Comparison of ENCODE assay signal across 8 cellular contexts in genomic region chr17:31318298-31319190, GRCh38. TPM values are rescaled to one million over a fixed set of nuclear protein-coding genes. Genes with fewer than 3 reads are reported as not detected.
DNase-seq lines count a peak whose midpoint lies in the region; ATAC-seq, FAIRE-seq and TF ChIP-seq lines count a peak whose summit lies in the region.

No MANE protein-coding gene starts in this region.

- peaks cover 0 to 4% of the 10 kb centered on the region in 2 donors for H3K4me1 ChIP-seq in breast epithelium

- TF ChIP-seq CTCF in D721Med (IDR thresholded peaks at IDR 0.05; ENCODE audit: insufficient read depth, missing control alignments) = no peak
- no peak for TF ChIP-seq CTCF in breast epithelium (IDR thresholded peaks at IDR 0.05)

- H3K27ac Mint-ChIP-seq in stimulated activated naive CD8-positive, alpha-beta T cell treated with anti-CD3 and anti-CD28 coated beads, Interleukin-15, Interleukin-2, amounts not matched to agents 100 ng/mL and 50 ng/mL, for 24 hours = peak overlapping the region; percentile 93

- peaks cover 3% of the 10 kb centered on the region for H3K9me3 Mint-ChIP-seq in stimulated activated naive CD8-positive, alpha-beta T cell treated with anti-CD3 and anti-CD28 coated beads, Interleukin-15, Interleukin-2, amounts not matched to agents 100 ng/mL and 50 ng/mL, for 24 hours

- peaks cover 29% of the 10 kb centered on the region for H3K36me3 Mint-ChIP-seq in stimulated activated naive CD8-positive, alpha-beta T cell treated with anti-CD3 and anti-CD28 coated beads, Interleukin-15, Interleukin-2, amounts not matched to agents 100 ng/mL and 50 ng/mL, for 24 hours (ENCODE audit: low read depth)

- no peaks in the 10 kb centered on the region for H3K27me3 Mint-ChIP-seq in stimulated activated naive CD8-positive, alpha-beta T cell treated with anti-CD3 and anti-CD28 coated beads, Interleukin-15, Interleukin-2, amounts not matched to agents 100 ng/mL and 50 ng/mL, for 24 hours

- intact Hi-C loops in breast epithelium (cut with DNase I; ENCODE audit: low total_unique reads) = no loop called here

- peak overlapping the region; percentile 76 to 81 for H3K27ac ChIP-seq in breast epithelium

- FAIRE-seq in D721Med (lab: Jason Lieb, UNC) = peak; percentile 46

- no peaks in the 10 kb centered on the region for H3K9me3 ChIP-seq in breast epithelium

- ATAC-seq in HG03108 (IDR thresholded peaks at IDR 0.05; ENCODE audit: unreplicated experiment) (peak; percentile 24), HG02885 (IDR thresholded peaks at IDR 0.05; ENCODE audit: poor library complexity, unreplicated experiment) (no peak)

- H3K4me1 Mint-ChIP-seq in stimulated activated naive CD8-positive, alpha-beta T cell treated with anti-CD3 and anti-CD28 coated beads, Interleukin-15, Interleukin-2, amounts not matched to agents 100 ng/mL and 50 ng/mL, for 24 hours (ENCODE audit: low read depth) = peaks cover 58% of the 10 kb centered on the region

- H3K36me3 ChIP-seq in breast epithelium = no peaks in the 10 kb centered on the region

- H3K27me3 ChIP-seq in breast epithelium = no peaks in the 10 kb centered on the region

- peak overlapping the region; percentile 82 for H3K4me3 Mint-ChIP-seq in stimulated activated naive CD8-positive, alpha-beta T cell treated with anti-CD3 and anti-CD28 coated beads, Interleukin-15, Interleukin-2, amounts not matched to agents 100 ng/mL and 50 ng/mL, for 24 hours

- DNase-seq in D721Med (ENCODE audit: insufficient read length, low spot score) = no peak
- DNase-seq in T-helper 9 cell = peak; percentile 32
- DNase-seq in breast epithelium (ENCODE audit: low spot score in 2 of 2) = peak in 1 of 2 donors; percentile 60
- peak; percentile 94 for DNase-seq in medulla oblongata (ENCODE audit: extremely low spot score)
- DNase-seq in DMS53 (lab: John Stamatoyannopoulos, UW) = no peak

- no peak for TF ChIP-seq POLR2A in breast epithelium (IDR thresholded peaks at IDR 0.05)

- H3K4me3 ChIP-seq in breast epithelium = peak overlapping the region; percentile 8 to 53 (median 28)

RNA-seq across cellular contexts. Expression of gene EVI2A, which starts 2.9 kb away (rescaled TPM):
- 10 to 100 TPM in 1 of 3 donors, 1 to 10 TPM in 2; 4.3 to 34.2 (median 8.8) TPM for total RNA-seq in breast epithelium

RNA-seq across cellular contexts. Expression of gene EVI2B, which starts 4.7 kb away (rescaled TPM):
- 10 to 100 TPM in 2 of 3 donors, 1 to 10 TPM in 1; 5.9 to 38.1 (median 10.2) TPM for total RNA-seq in breast epithelium

RNA-seq across cellular contexts. Expression of gene OMG, which starts 21.5 kb away (rescaled TPM):
- under 1 TPM in 1 of 3 donors, not detected in 2; 0.96 TPM for total RNA-seq in breast epithelium

Comparison
In these comparisons a context has a peak if more than half of its experiments do, and no peak if none do; other contexts are left out.
1. DNase-seq: peak in T-helper 9 cell (single experiment) and medulla oblongata (single experiment); none in D721Med (single experiment) and DMS53 (single experiment).